ENCODE assay signal across 2 cellular contexts in the genomic region with DNA sequence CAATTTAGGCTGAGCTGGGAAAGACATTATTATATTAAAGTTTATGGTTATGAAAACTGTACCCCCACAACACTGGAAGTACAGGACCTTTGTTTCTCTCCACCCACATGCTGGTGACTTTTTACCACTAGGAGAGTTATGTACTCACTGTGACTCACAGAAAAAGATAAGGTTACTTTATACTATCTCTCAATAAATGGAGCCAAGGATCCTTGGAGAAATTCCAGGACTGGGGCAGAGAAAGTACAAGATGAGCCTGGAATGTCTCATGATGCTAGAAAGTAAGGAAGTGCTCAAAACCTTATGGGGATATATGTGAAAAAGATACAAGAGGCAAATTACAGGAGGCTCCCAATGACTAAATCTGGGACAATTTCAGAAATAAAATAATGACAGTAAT.
TF ChIP-seq lines count a peak whose summit lies in the region.

No MANE protein-coding gene starts in this region.

TF ChIP-seq in IMR-90, 13 proteins besides CTCF, POLR2A, EP300 and RAD21 (continued from another document):
- TF ChIP-seq FOS (IDR thresholded peaks at IDR 0.05; ENCODE audit: low read depth, low read length) (peak; percentile 73), ELK1 (IDR thresholded peaks at IDR 0.05; ENCODE audit: borderline replicate concordance, low read depth, low read length) (no peak), MAFK (IDR thresholded peaks at IDR 0.05; ENCODE audit: low read depth, low read length) (no peak)

TF ChIP-seq in K562, 482 proteins besides CTCF, POLR2A, EP300 and RAD21 (continued from another document):
- TF ChIP-seq PCBP1 (IDR thresholded peaks at IDR 0.05; ENCODE audit: low read depth, low read length, poor library complexity, severe bottlenecking): no peak
- peak; percentile 35; the same call in 1 of the 2 replicates for TF ChIP-seq EGR1 (conservative IDR thresholded peaks at IDR 0.05)
- TF ChIP-seq ID3 (CRISPR knock-in tag; IDR thresholded peaks at IDR 0.05): no peak
- TF ChIP-seq ID3 (tag; IDR thresholded peaks at IDR 0.05): no peak
- TF ChIP-seq DMBX1 (CRISPR knock-in tag; IDR thresholded peaks at IDR 0.05; ENCODE audit: borderline replicate concordance): no peak
- TF ChIP-seq, protein P1, sequence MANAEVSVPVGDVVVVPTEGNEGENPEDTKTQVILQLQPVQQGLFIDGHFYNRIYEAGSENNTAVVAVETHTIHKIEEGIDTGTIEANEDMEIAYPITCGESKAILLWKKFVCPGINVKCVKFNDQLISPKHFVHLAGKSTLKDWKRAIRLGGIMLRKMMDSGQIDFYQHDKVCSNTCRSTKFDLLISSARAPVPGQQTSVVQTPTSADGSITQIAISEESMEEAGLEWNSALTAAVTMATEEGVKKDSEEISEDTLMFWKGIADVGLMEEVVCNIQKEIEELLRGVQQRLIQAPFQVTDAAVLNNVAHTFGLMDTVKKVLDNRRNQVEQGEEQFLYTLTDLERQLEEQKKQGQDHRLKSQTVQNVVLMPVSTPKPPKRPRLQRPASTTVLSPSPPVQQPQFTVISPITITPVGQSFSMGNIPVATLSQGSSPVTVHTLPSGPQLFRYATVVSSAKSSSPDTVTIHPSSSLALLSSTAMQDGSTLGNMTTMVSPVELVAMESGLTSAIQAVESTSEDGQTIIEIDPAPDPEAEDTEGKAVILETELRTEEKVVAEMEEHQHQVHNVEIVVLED (CRISPR knock-in tag; IDR thresholded peaks at IDR 0.05): no peak
- TF ChIP-seq TAF1 (IDR thresholded peaks at IDR 0.05; ENCODE audit: control insufficient read depth, extremely low read depth, insufficient read depth, low read length, severe bottlenecking): no peak
- TF ChIP-seq, protein P2, sequence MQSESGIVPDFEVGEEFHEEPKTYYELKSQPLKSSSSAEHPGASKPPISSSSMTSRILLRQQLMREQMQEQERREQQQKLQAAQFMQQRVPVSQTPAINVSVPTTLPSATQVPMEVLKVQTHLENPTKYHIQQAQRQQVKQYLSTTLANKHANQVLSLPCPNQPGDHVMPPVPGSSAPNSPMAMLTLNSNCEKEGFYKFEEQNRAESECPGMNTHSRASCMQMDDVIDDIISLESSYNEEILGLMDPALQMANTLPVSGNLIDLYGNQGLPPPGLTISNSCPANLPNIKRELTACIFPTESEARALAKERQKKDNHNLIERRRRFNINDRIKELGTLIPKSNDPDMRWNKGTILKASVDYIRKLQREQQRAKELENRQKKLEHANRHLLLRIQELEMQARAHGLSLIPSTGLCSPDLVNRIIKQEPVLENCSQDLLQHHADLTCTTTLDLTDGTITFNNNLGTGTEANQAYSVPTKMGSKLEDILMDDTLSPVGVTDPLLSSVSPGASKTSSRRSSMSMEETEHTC (IDR thresholded peaks at IDR 0.05): no peak
- 0 out of 2 replicates have a peak, but pooled peaks have one; percentile 14 for TF ChIP-seq NFIC (IDR thresholded peaks at IDR 0.05)
- peak; percentile 88 for TF ChIP-seq FOSL1 (tag; conservative IDR thresholded peaks at IDR 0.05)
- TF ChIP-seq ETS2 (tag; IDR thresholded peaks at IDR 0.05; ENCODE audit: borderline replicate concordance, poor library complexity, severe bottlenecking): no peak
- no peak for TF ChIP-seq NCOR1 (IDR thresholded peaks at IDR 0.05)
- TF ChIP-seq FOXJ3 (CRISPR knock-in tag; IDR thresholded peaks at IDR 0.05): no peak
- TF ChIP-seq, protein P3, sequence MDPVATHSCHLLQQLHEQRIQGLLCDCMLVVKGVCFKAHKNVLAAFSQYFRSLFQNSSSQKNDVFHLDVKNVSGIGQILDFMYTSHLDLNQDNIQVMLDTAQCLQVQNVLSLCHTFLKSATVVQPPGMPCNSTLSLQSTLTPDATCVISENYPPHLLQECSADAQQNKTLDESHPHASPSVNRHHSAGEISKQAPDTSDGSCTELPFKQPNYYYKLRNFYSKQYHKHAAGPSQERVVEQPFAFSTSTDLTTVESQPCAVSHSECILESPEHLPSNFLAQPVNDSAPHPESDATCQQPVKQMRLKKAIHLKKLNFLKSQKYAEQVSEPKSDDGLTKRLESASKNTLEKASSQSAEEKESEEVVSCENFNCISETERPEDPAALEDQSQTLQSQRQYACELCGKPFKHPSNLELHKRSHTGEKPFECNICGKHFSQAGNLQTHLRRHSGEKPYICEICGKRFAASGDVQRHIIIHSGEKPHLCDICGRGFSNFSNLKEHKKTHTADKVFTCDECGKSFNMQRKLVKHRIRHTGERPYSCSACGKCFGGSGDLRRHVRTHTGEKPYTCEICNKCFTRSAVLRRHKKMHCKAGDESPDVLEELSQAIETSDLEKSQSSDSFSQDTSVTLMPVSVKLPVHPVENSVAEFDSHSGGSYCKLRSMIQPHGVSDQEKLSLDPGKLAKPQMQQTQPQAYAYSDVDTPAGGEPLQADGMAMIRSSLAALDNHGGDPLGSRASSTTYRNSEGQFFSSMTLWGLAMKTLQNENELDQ (CRISPR knock-in tag; IDR thresholded peaks at IDR 0.05; ENCODE audit: borderline replicate concordance): no peak
- TF ChIP-seq RBM34 (IDR thresholded peaks at IDR 0.05; ENCODE audit: borderline replicate concordance, insufficient read depth, low read length): no peak
- TF ChIP-seq CCAR2 (IDR thresholded peaks at IDR 0.05; ENCODE audit: low read depth, low read length): no peak
